In the genomic region with DNA sequence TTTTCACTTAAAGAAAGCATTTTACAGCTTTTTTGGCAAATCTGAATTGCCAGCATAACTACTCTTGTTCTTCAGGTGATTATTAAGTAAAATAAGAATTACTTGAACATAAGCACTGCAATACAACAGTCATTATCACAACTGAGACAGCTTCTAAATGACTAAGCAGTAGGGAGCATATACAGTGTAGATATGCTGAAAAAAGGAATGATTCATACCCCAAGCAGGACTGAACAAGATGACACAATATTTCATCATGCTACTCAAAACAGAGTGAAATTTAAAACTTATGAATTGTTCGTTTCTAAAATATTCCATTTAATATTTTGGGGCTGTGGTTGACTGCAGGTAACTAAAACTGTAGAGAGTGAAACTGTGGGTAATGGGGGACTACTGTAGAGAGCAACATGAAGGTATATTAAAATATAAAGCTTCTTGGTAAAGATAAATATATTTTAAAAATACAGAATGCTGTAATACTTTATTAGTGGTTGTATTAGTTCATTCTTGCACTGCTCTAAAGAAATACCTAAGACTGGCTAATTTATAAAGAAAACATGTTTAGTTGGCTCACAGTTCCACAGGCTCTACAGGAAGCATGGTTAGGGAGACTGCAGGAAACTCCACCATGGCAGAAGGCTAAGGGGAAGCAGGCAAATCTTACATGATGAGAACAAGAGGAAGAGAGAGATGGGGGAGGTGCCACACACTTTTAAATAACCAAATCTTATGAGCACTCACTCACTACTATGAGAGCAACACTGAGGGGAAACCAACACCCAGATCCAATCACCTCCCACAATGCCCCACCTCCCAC, we compare ENCODE assay signal across 10 cellular contexts.
DNase-seq lines count a peak whose midpoint lies in the region; ATAC-seq and TF ChIP-seq lines count a peak whose summit lies in the region.
"Had no signal": no experiment of that assay in that cellular context is flagged by ENCODE, and none has a peak within 500 bp of the region (broad histone marks: within the 10 kb centered on the region; RNA-seq: fewer than 3 reads in every experiment).

No MANE protein-coding gene starts in this region.

- peak overlapping the region; percentile 54; the same call in 1 of the 2 replicates for H2AK5ac ChIP-seq in IMR-90 (ENCODE audit: low read depth, low read length)

- no peak overlapping the region for H3K27ac Mint-ChIP-seq in activated CD4-positive, alpha-beta memory T cell treated with anti-CD3 and anti-CD28 coated beads, Interleukin-2, amount 10 ng/mL, durations not matched to agents 7 days and 5 days

- no peaks in the 10 kb centered on the region for H3K27me3 Mint-ChIP-seq in activated CD4-positive, alpha-beta memory T cell treated with anti-CD3 and anti-CD28 coated beads, Interleukin-2, amount 10 ng/mL, durations not matched to agents 7 days and 5 days

- peak overlapping the region; percentile 95 for H2BK20ac ChIP-seq in IMR-90 (ENCODE audit: low read depth, low read length)

- H3K4me1 ChIP-seq in A673 (ENCODE audit: insufficient read depth, low read length, poor library complexity, severe bottlenecking) = no peaks in the 10 kb centered on the region
- H3K4me1 ChIP-seq in IMR-90 (ENCODE audit: control insufficient read depth, insufficient read depth, low read length) = peaks cover 2% of the 10 kb centered on the region; the same call in 1 of the 2 replicates
- no peaks in the 10 kb centered on the region for H3K4me1 ChIP-seq in effector memory CD4-positive, alpha-beta T cell (ENCODE audit: control insufficient read depth, insufficient read depth, low read length, poor library complexity, severe bottlenecking)
- H3K4me1 ChIP-seq in right cardiac atrium (ENCODE audit: control insufficient read depth, insufficient read depth, low read length) = no peaks in the 10 kb centered on the region

- H3K27me3 ChIP-seq in A673 (replicated peaks; ENCODE audit: insufficient read depth, low read depth, low read length, poor library complexity) (no peaks in the 10 kb centered on the region), IMR-90 (ENCODE audit: control insufficient read depth, insufficient read depth, low read length) (no peaks in the 10 kb centered on the region), right cardiac atrium (ENCODE audit: control insufficient read depth, insufficient read depth) (no peaks in the 10 kb centered on the region)
- H3K27me3 ChIP-seq in effector memory CD4-positive, alpha-beta T cell (replicated peaks; ENCODE audit: control insufficient read depth, insufficient read depth, low read length, poor library complexity, severe bottlenecking) = no peaks in the 10 kb centered on the region

- no peak overlapping the region; the same call in 1 of the 2 replicates for H3K4me2 ChIP-seq in IMR-90 (ENCODE audit: low read depth, low read length)

- no peak overlapping the region for H3K4me3 ChIP-seq in A673 (ENCODE audit: low read depth, low read length, poor library complexity, severe bottlenecking)
- H3K4me3 ChIP-seq in IMR-90 (ENCODE audit: insufficient read depth, low read depth, low read length) = no peak overlapping the region
- H3K4me3 ChIP-seq in cardiac fibroblast (replicated peaks in 1 of 2; ENCODE audit: low read depth in 2 of 2, low read length in 2 of 2) = no peak overlapping the region
- no peak overlapping the region for H3K4me3 ChIP-seq in effector memory CD4-positive, alpha-beta T cell (ENCODE audit: insufficient read depth, low read depth, low read length, poor library complexity, severe bottlenecking)
- H3K4me3 ChIP-seq in right cardiac atrium (ENCODE audit: low read length) = no peak overlapping the region

- H3K9me3 Mint-ChIP-seq in activated CD4-positive, alpha-beta memory T cell treated with anti-CD3 and anti-CD28 coated beads, Interleukin-2, amount 10 ng/mL, durations not matched to agents 7 days and 5 days = peaks cover 16% of the 10 kb centered on the region

- H3K36me3 ChIP-seq in A673 (ENCODE audit: insufficient read depth, low read length, poor library complexity, severe bottlenecking) = no peaks in the 10 kb centered on the region
- H3K36me3 ChIP-seq in IMR-90 (ENCODE audit: control insufficient read depth, insufficient read depth, low read length) = no peaks in the 10 kb centered on the region
- H3K36me3 ChIP-seq in effector memory CD4-positive, alpha-beta T cell (ENCODE audit: control insufficient read depth, insufficient read depth, low read length) = no peaks in the 10 kb centered on the region

- CTCF ChIA-PET in A673 (lab: Charles Lee) (no interaction called here), IMR-90 (lab: Yijun Ruan, JAX) (no interaction called here)
- CTCF ChIA-PET in activated CD4-positive, alpha-beta memory T cell treated with anti-CD3 and anti-CD28 coated beads, Interleukin-2, amount 10 ng/mL, durations not matched to agents 7 days and 5 days (lab: Charles Lee) = no interaction called here

- H3K36me3 Mint-ChIP-seq in activated CD4-positive, alpha-beta memory T cell treated with anti-CD3 and anti-CD28 coated beads, Interleukin-2, amount 10 ng/mL, durations not matched to agents 7 days and 5 days (ENCODE audit: low read depth) = no peaks in the 10 kb centered on the region

- H3K9ac ChIP-seq in IMR-90 (ENCODE audit: low read depth, low read length) = peak overlapping the region; percentile 39

- H3K18ac ChIP-seq in IMR-90 (ENCODE audit: low read depth, low read length) = peak overlapping the region; percentile 42

- WGBS in IMR-90 (ENCODE audit: extremely low coverage in 2 of 2, insufficient read length in 1 of 2), 2 experiments = no CpG with 5 or more reads among the region's 1 CpG
- WGBS in right cardiac atrium = 59% methylated on average over 1 of the region's 1 CpG

- no peaks in the 10 kb centered on the region for H3K79me1 ChIP-seq in IMR-90 (ENCODE audit: low read depth in 1 of 2, low read length in 2 of 2)

- TF ChIP-seq POLR2A in IMR-90 (IDR thresholded peaks at IDR 0.05; ENCODE audit: low read depth, low read length) = 0 out of 2 replicates have a peak, but pooled peaks have one; percentile 28

- no TSS peak for BruUV-seq in A673 (replicated peaks; lab: Mats Ljungman, UMichigan)
- no TSS peak for BruUV-seq in IMR-90 (replicated peaks; lab: Mats Ljungman, UMichigan)

- peak; percentile 46 for DNase-seq in A673 (ENCODE audit: low spot score)
- peak; percentile 95 for DNase-seq in IMR-90
- peak; percentile 78 to 95 for DNase-seq in cardiac fibroblast (ENCODE audit: low read depth in 2 of 2)
- no peak for DNase-seq in effector memory CD4-positive, alpha-beta T cell
- no peak for DNase-seq in activated CD4-positive, alpha-beta memory T cell treated with anti-CD3 and anti-CD28 coated beads, Interleukin-2, amount 10 ng/mL, durations not matched to agents 7 days and 5 days
- DNase-seq in NCI-H128 (lab: John Stamatoyannopoulos, UW; ENCODE audit: unreplicated experiment) = no peak
- DNase-seq in right cardiac atrium = no peak
- DNase-seq: COR-L47, head of caudate nucleus had no signal

- ATAC-seq in GM19351 (IDR thresholded peaks at IDR 0.05; ENCODE audit: unreplicated experiment) (peak; percentile 60), IMR-90 (ENCODE audit: low read depth) (peak; percentile 93), right cardiac atrium (no peak)

- no peaks in the 10 kb centered on the region for H3K9me1 ChIP-seq in IMR-90 (ENCODE audit: insufficient read depth, low read length)

- H2BK15ac ChIP-seq in IMR-90 (ENCODE audit: low read depth, low read length) = peak overlapping the region; percentile 99

- TF ChIP-seq CTCF in A673 (conservative IDR thresholded peaks at IDR 0.05; ENCODE audit: low read depth, low read length) (no peak), IMR-90 (conservative IDR thresholded peaks at IDR 0.05; ENCODE audit: low read depth, low read length) (no peak), cardiac fibroblast (IDR thresholded peaks at IDR 0.05; ENCODE audit: low read depth, low read length) (no peak)

- H2AK9ac ChIP-seq in IMR-90 (replicated peaks; ENCODE audit: low read depth, low read length, poor library complexity) = peak overlapping the region; percentile 74

- POLR2A ChIA-PET in A673 (lab: Charles Lee; ENCODE audit: low non-redundant PET) (no interaction called here), IMR-90 (lab: Charles Lee; ENCODE audit: unreplicated experiment) (no interaction called here)
- POLR2A ChIA-PET in activated CD4-positive, alpha-beta memory T cell treated with anti-CD3 and anti-CD28 coated beads, Interleukin-2, amount 10 ng/mL, durations not matched to agents 7 days and 5 days (lab: Charles Lee) = no interaction called here

- H4K8ac ChIP-seq in IMR-90 (ENCODE audit: low read depth in 2 of 2, low read length in 2 of 2) = peak overlapping the region; percentile 94 to 95

- peak overlapping the region; percentile 94 for H3K56ac ChIP-seq in IMR-90 (ENCODE audit: extremely low read depth, insufficient read depth, low read length)

- H3K23ac ChIP-seq in IMR-90 (ENCODE audit: low read depth, low read length) = peak overlapping the region; percentile 61

- no peaks in the 10 kb centered on the region for H4K20me1 ChIP-seq in IMR-90 (ENCODE audit: insufficient read depth, low read length)

- H2AFZ ChIP-seq in IMR-90 (replicated peaks; ENCODE audit: low read length, poor library complexity) = peak overlapping the region; percentile 69

- H3K14ac ChIP-seq in IMR-90 (replicated peaks; ENCODE audit: low read depth, low read length) = peak overlapping the region; percentile 97

- peak overlapping the region; percentile 97 for H4K91ac ChIP-seq in IMR-90 (ENCODE audit: insufficient read depth, low read depth, low read length)

- H4K5ac ChIP-seq in IMR-90 (ENCODE audit: low read depth, low read length) = peak overlapping the region; percentile 84

- TF ChIP-seq RAD21 in IMR-90 (IDR thresholded peaks at IDR 0.05; ENCODE audit: low read length) = no peak

- H2BK120ac ChIP-seq in IMR-90 (ENCODE audit: low read depth, low read length) = peak overlapping the region; percentile 97

- no peak overlapping the region for H3K4me3 Mint-ChIP-seq in activated CD4-positive, alpha-beta memory T cell treated with anti-CD3 and anti-CD28 coated beads, Interleukin-2, amount 10 ng/mL, durations not matched to agents 7 days and 5 days

- H3K27ac ChIP-seq in A673 (ENCODE audit: low read depth, low read length, poor library complexity, severe bottlenecking) (peak overlapping the region; percentile 66), IMR-90 (ENCODE audit: insufficient read depth, low read length) (peak overlapping the region; percentile 86), right cardiac atrium (ENCODE audit: low read length) (no peak overlapping the region)
- no peak overlapping the region for H3K27ac ChIP-seq in effector memory CD4-positive, alpha-beta T cell (ENCODE audit: insufficient read depth, low read length, poor library complexity, severe bottlenecking)

- in situ Hi-C loops in IMR-90 (cut with MboI; ENCODE audit: low sequenced_read_pairs) = no loop called here

- dilution Hi-C loops in IMR-90 (cut with HindIII; ENCODE audit: low sequenced_read_pairs, unreplicated experiment) = no loop called here

- H3K4ac ChIP-seq in IMR-90 (ENCODE audit: low read depth, low read length) = peak overlapping the region; percentile 91

- intact Hi-C loops in A673 (cut with micrococcal nuclease; ENCODE audit: unreplicated experiment) (no loop called here), IMR-90 (cut with micrococcal nuclease) (no loop called here), right cardiac atrium (cut with DNase I) (no loop called here)

- H3K4me1 Mint-ChIP-seq in activated CD4-positive, alpha-beta memory T cell treated with anti-CD3 and anti-CD28 coated beads, Interleukin-2, amount 10 ng/mL, durations not matched to agents 7 days and 5 days = peaks cover 2% of the 10 kb centered on the region

- H3K9me3 ChIP-seq in A673 (ENCODE audit: low read depth, low read length, poor library complexity, severe bottlenecking) (peaks cover 31% of the 10 kb centered on the region), IMR-90 (ENCODE audit: control insufficient read depth, insufficient read depth, low read length) (no peaks in the 10 kb centered on the region; the same call in 1 of the 2 replicates), right cardiac atrium (ENCODE audit: control insufficient read depth, low read length) (peaks cover 1% of the 10 kb centered on the region)
- peaks cover 7% of the 10 kb centered on the region for H3K9me3 ChIP-seq in effector memory CD4-positive, alpha-beta T cell (ENCODE audit: control insufficient read depth, low read length)

- peak overlapping the region; percentile 88 for H2BK5ac ChIP-seq in IMR-90 (ENCODE audit: low read depth, low read length, poor library complexity, severe bottlenecking)

Comparison
In these comparisons a context has a peak if more than half of its experiments do, and no peak if none do; other contexts are left out.
1. DNase-seq: peak in A673 (single experiment), IMR-90 (single experiment) and cardiac fibroblast (2 of 2); none in effector memory CD4-positive, alpha-beta T cell (0 of 3), activated CD4-positive, alpha-beta memory T cell treated with anti-CD3 and anti-CD28 coated beads, Interleukin-2, amount 10 ng/mL, durations not matched to agents 7 days and 5 days (single experiment), NCI-H128 (single experiment) and right cardiac atrium (0 of 3).
2. H3K27ac ChIP-seq: peak in A673 (single experiment) and IMR-90 (single experiment); none in effector memory CD4-positive, alpha-beta T cell (single experiment) and right cardiac atrium (single experiment).
3. ATAC-seq: peak in GM19351 (single experiment) and IMR-90 (single experiment); none in right cardiac atrium (0 of 2).